ENCODE assay signal across 8 cellular contexts in genomic region chr17:42832934-42833770, GRCh38. TPM values are rescaled to one million over a fixed set of nuclear protein-coding genes. Genes with fewer than 3 reads are reported as not detected.
DNase-seq lines count a peak whose midpoint lies in the region; TF ChIP-seq lines count a peak whose summit lies in the region.

Gene PSME3, plus strand, starts transcription at chr17:42833397. Its CDS starts 235 bp downstream, at chr17:42833632.

- H3K36me3 ChIP-seq in endodermal cell (ENCODE audit: control insufficient read depth, insufficient read depth, low read length) = peaks cover 33% of the 10 kb centered on the region
- peaks cover 37% of the 10 kb centered on the region for H3K36me3 ChIP-seq in mesodermal cell (ENCODE audit: control insufficient read depth, insufficient read depth, low read length)

- peaks cover 17% of the 10 kb centered on the region for H3K4me1 Mint-ChIP-seq in endodermal cell

- peak within 1 kb of the TSS; percentile 94 for H3K4me3 Mint-ChIP-seq in endodermal cell

- no peaks in the 10 kb centered on the region for H3K9me3 ChIP-seq in endodermal cell (ENCODE audit: control insufficient read depth, low read length)
- H3K9me3 ChIP-seq in mesodermal cell (ENCODE audit: control insufficient read depth, low read length) = no peaks in the 10 kb centered on the region

- H3K4me1 ChIP-seq in endodermal cell (ENCODE audit: control insufficient read depth, insufficient read depth, low read length) (no peaks in the 10 kb centered on the region), mesodermal cell (ENCODE audit: control insufficient read depth, insufficient read depth, low read length, poor library complexity, severe bottlenecking) (peaks cover 3% of the 10 kb centered on the region)

- H3K27ac Mint-ChIP-seq in endodermal cell = peak within 1 kb of the TSS; percentile 99

- peak within 1 kb of the TSS; percentile 94 for H3K4me3 ChIP-seq in endodermal cell (ENCODE audit: low read length)
- H3K4me3 ChIP-seq in mesodermal cell (ENCODE audit: extremely low read depth, insufficient read depth, low read length, poor library complexity, severe bottlenecking) = peak within 1 kb of the TSS; percentile 97

- H3K9ac ChIP-seq in endodermal cell (ENCODE audit: extremely low read depth, low read length, poor library complexity, severe bottlenecking) = peak within 1 kb of the TSS; percentile 89

- H3K27me3 ChIP-seq in endodermal cell (ENCODE audit: control insufficient read depth, insufficient read depth, low read length, poor library complexity, severe bottlenecking) = peaks cover 12% of the 10 kb centered on the region

- peaks cover 28% of the 10 kb centered on the region for H3K36me3 Mint-ChIP-seq in endodermal cell (ENCODE audit: low read depth)

- TF ChIP-seq CTCF in GM20000 (IDR thresholded peaks at IDR 0.05; ENCODE audit: extremely low read depth, missing control alignments) (no peak), endodermal cell (conservative IDR thresholded peaks at IDR 0.05) (peak; percentile 16)

- no peaks in the 10 kb centered on the region for H3K9me3 Mint-ChIP-seq in endodermal cell

- 0% methylated on average over 20 to 71 of the region's 71 CpGs for WGBS in endodermal cell (ENCODE audit: insufficient coverage in 1 of 2, insufficient read length in 1 of 2), 2 experiments
- WGBS in mesodermal cell (ENCODE audit: insufficient coverage in 2 of 2), 2 experiments = 1% methylated on average over 54 to 65 of the region's 71 CpGs

- H3K27ac ChIP-seq in endodermal cell (ENCODE audit: low read depth, low read length) (peak within 1 kb of the TSS; percentile 71), mesodermal cell (ENCODE audit: low read depth, low read length, severe bottlenecking) (peak within 1 kb of the TSS; percentile 85)

- DNase-seq in COR-L47 (lab: John Stamatoyannopoulos, UW) (peak; percentile 73), GM20000 (ENCODE audit: low spot score) (peak; percentile 90), HT1080 (ENCODE audit: low read depth) (peak; percentile 83), NOMO-1 treated with dmso at 0.1 percent for 144 hours (lab: John Stamatoyannopoulos, UW; ENCODE audit: unreplicated experiment) (peak; percentile 83), endodermal cell (peak; percentile 99)
- peak; percentile 67 for DNase-seq in activated CD8-positive, alpha-beta memory T cell treated with anti-CD3 and anti-CD28 coated beads, Interleukin-2, amount 50 U/mL, for 1 hour (ENCODE audit: extremely low read depth)
- DNase-seq in stimulated activated CD8-positive, alpha-beta memory T cell treated with anti-CD3 and anti-CD28 coated beads, Interleukin-15, amount 100 ng/mL, for 4 hours (ENCODE audit: low read depth in 2 of 2) = peak; percentile 83 to 84

- peaks cover 10% of the 10 kb centered on the region for H3K27me3 Mint-ChIP-seq in endodermal cell (ENCODE audit: insufficient read depth)

RNA-seq across cellular contexts. Expression of gene PSME3, which starts in this region (rescaled TPM):
- total RNA-seq in HT1080 (2014; rRNA removed; shearing (Covaris generic)) = 146 and 205 TPM in 2 replicates
- 195 and 204 TPM in 2 replicates for polyA plus RNA-seq in HT1080 (2015; cell fraction: cytosol; rRNA removed)
- polyA plus RNA-seq in HT1080 (2015; cell fraction: nucleus; rRNA removed) = 132 and 144 TPM in 2 replicates
- total RNA-seq in endodermal cell = 100 to 1,000 TPM; 153 to 178 TPM
- polyA plus RNA-seq in endodermal cell (2013, experiment 1 of 2) = 124 TPM
- polyA plus RNA-seq in endodermal cell (2013, experiment 2 of 2) = 115 TPM
- 108 TPM for polyA plus RNA-seq in mesodermal cell (2013, experiment 1 of 2)
- 99.8 TPM for polyA plus RNA-seq in mesodermal cell (2013, experiment 2 of 2)

Comparison
In these comparisons a context has a peak if more than half of its experiments do, and no peak if none do; other contexts are left out.
1. Peak in every context shown above with its lines: DNase-seq, H3K4me3 ChIP-seq and H3K27ac ChIP-seq.